ENCODE assay signal across 8 cellular contexts in the genomic region with DNA sequence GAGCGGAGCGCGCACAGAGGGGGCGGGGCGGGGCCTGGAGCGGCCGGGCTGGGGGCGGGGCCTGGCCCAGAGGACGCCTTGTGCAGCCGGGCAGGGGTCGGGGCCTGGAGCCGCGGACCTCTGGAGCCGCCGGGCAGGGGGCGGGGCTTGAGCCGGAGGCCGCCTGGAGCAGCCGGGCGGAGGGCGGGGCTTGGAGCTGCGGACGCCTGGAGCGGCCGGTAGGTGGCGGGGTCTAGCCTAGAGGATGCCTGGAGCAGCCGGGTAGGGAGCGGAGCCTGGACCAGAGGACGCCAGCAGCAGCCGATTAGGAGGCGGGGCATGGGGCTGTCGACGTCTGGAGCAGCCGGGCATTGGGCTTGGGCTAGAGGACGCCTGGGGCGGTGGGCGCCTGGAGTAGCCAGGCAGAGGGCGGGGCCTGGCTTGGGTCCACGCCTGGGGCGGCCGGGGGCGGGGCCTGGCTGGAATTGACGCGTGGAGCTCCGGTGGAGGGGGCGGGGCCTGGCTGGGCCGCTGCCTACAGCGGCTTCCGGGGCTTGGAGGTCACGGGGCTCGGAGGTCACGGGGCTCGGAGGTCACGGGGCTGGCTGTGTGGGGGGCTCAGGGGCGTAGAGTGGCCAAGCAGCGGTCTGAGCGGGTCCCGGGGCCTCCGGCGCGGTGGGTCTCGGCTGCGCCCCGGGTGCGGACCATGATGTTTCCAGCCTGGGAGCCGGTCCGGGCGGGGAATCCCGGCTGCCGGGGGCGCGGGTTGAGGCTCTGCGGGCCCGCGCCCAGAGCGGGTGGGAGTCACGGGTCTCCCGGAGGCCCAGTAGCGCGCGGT. TPM values are rescaled to one million over a fixed set of nuclear protein-coding genes. Genes with fewer than 3 reads are reported as not detected.
DNase-seq lines count a peak whose midpoint lies in the region; ATAC-seq and TF ChIP-seq lines count a peak whose summit lies in the region.

A gene (minus strand): TSS at position 13 of the 817 bp plus-strand sequence. CDS start 135 bp downstream, outside the sequence.

- H3K27ac ChIP-seq in BLaER1 treated with 17β-estradiol and CSF1 and Interleukin-3, amounts not matched to agents 10 nM and 100 nM, result peak within 1 kb of the TSS; percentile 98 to 100 (median 99)
- peak within 1 kb of the TSS; percentile 100 for H3K27ac ChIP-seq in colonic mucosa

- H4K20me1 ChIP-seq in BLaER1 treated with 17β-estradiol and CSF1 and Interleukin-3, amounts not matched to agents 10 nM and 100 nM, result peaks cover 38 to 40% (median 40%) of the 10 kb centered on the region in 11 experiments

- ATAC-seq in GM19324 (IDR thresholded peaks at IDR 0.05; ENCODE audit: low FRiP score, unreplicated experiment), result peak; percentile 86
- peak; percentile 56 for ATAC-seq in HG03469 (IDR thresholded peaks at IDR 0.05; ENCODE audit: unreplicated experiment)
- peak; percentile 78 for ATAC-seq in left colon

- peak; percentile 68 for TF ChIP-seq CTCF in colonic mucosa (IDR thresholded peaks at IDR 0.05)

- H3K27me3 ChIP-seq in BLaER1 treated with 17β-estradiol and CSF1 and Interleukin-3, amounts not matched to agents 10 nM and 100 nM, result no peaks in the 10 kb centered on the region
- no peaks in the 10 kb centered on the region for H3K27me3 ChIP-seq in colonic mucosa

- peak within 1 kb of the TSS; percentile 88 to 98 (median 94) for H3K4me3 ChIP-seq in BLaER1 treated with 17β-estradiol and CSF1 and Interleukin-3, amounts not matched to agents 10 nM and 100 nM
- H3K4me3 ChIP-seq in colonic mucosa, result peak within 1 kb of the TSS; percentile 93

- H3K9me3 ChIP-seq in BLaER1 treated with 17β-estradiol and CSF1 and Interleukin-3, amounts not matched to agents 10 nM and 100 nM (replicated peaks in 1 of 11), result no peaks in the 10 kb centered on the region
- H3K9me3 ChIP-seq in colonic mucosa, result no peaks in the 10 kb centered on the region

- peak; percentile 98 to 100 for DNase-seq in NCI-H526 (lab: John Stamatoyannopoulos, UW)
- DNase-seq in activated CD4-positive, alpha-beta T cell treated with anti-CD3 and anti-CD28 coated beads for 48 hours, result peak; percentile 97
- DNase-seq in colonic mucosa, result peak; percentile 98
- DNase-seq in left colon, result peak; percentile 99
- DNase-seq in stimulated activated CD4-positive, alpha-beta T cell treated with anti-CD3 and anti-CD28 coated beads, Interleukin-1b, Interleukin-23, amount 100 ng/mL, for 48 hours, result peak; percentile 97

- intact Hi-C loops in colonic mucosa (cut with DNase I) (no loop called here), left colon (cut with DNase I, micrococcal nuclease) (no loop called here)

- peaks cover 28 to 49% (median 42%) of the 10 kb centered on the region in 10 experiments for H3K4me1 ChIP-seq in BLaER1 treated with 17β-estradiol and CSF1 and Interleukin-3, amounts not matched to agents 10 nM and 100 nM
- no peaks in the 10 kb centered on the region for H3K4me1 ChIP-seq in colonic mucosa

- peak within 1 kb of the TSS; percentile 97 to 100 (median 99) for H3K9ac ChIP-seq in BLaER1 treated with 17β-estradiol and CSF1 and Interleukin-3, amounts not matched to agents 10 nM and 100 nM
- H3K9ac ChIP-seq in colonic mucosa (ENCODE audit: low read depth in 2 of 2, low read length in 2 of 2), result peak within 1 kb of the TSS; percentile 97 to 99

- H3K4me2 ChIP-seq in BLaER1 treated with 17β-estradiol and CSF1 and Interleukin-3, amounts not matched to agents 10 nM and 100 nM, result peak within 1 kb of the TSS; percentile 89 to 99 (median 95)

- H3K36me3 ChIP-seq in BLaER1 treated with 17β-estradiol and CSF1 and Interleukin-3, amounts not matched to agents 10 nM and 100 nM, result peaks cover 8 to 18% (median 15%) of the 10 kb centered on the region in 11 experiments
- H3K36me3 ChIP-seq in colonic mucosa, result no peaks in the 10 kb centered on the region

RNA-seq across cellular contexts. Expression of the gene that starts here (rescaled TPM):
- total RNA-seq in colonic mucosa (100 to 1,000 TPM in 1 of 2 donors, 10 to 100 TPM in 1; 94.9 to 123 TPM), left colon (100 to 1,000 TPM; 116 to 121 TPM)

Comparison
In these comparisons a context has a peak if more than half of its experiments do, and no peak if none do; other contexts are left out.
1. Peak in every context shown above with its lines: DNase-seq, ATAC-seq, H3K4me3 ChIP-seq and H3K27ac ChIP-seq.